20 cellular contexts compared by ENCODE assay signal in the genomic region with DNA sequence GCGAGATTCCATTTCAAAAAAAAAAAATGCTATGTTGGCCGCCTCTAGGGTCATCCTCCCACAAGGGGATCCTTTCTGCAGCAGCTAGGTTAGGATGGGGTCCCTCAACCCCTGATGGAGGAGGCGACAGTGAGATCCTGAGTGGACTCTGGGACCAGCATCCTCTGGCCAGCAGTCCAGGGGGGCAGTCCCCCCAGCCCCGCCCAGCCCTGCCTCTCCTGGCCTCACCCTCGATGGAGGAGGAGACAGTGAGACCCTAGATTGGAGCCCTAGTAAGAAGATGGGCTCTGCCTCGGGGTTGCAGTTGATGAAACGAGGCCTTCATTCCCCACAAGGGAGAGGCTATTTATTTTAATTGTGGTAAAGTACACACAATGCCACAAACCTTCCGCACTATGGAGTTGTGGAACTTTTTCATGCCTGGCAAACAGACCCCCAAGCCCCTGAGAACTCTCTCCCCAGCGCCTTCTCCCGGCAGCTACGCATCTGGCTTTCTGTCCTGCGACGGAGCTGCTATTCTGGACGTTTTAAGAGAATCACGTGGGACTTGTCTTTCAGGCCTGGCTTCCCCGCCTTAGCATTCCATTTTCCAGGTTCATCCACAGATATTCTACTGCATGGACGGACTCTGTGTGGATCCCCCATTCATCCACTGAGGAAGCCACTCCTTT.
"Had no signal": no experiment of that assay in that cellular context is flagged by ENCODE, and none has a peak within 500 bp of the region (broad histone marks: within the 10 kb centered on the region; RNA-seq: fewer than 3 reads in every experiment).

No MANE protein-coding gene starts in this region.

- H3K9me3 ChIP-seq: heart right ventricle, neutrophil, transverse colon had no signal

- DNase-seq: activated CD4-positive, alpha-beta T cell treated with anti-CD3 and anti-CD28 coated beads, Interleukin-2, amount 10 ng/mL, durations not matched to agents 24 days and 14 days; activated CD8-positive, alpha-beta T cell treated with anti-CD3 and anti-CD28 coated beads for 36 hours; activated naive CD4-positive, alpha-beta T cell treated with Interleukin-2 at 50 U/mL for 16 hours; activated naive CD8-positive, alpha-beta T cell treated with anti-CD3 and anti-CD28 coated beads, Interleukin-2, amount 10 ng/mL, durations not matched to agents 7 days and 5 days; activated T-cell treated with anti-CD3 and anti-CD28 coated beads, Interleukin-2, amount 50 U/mL, for 1 hour; brain microvascular endothelial cell; cortex of kidney; erythroblast; heart right ventricle; kidney glomerular epithelial cell; stimulated activated CD4-positive, alpha-beta T cell treated with anti-CD3 and anti-CD28 coated beads, Interleukin-2, amount 100 ng/mL, for 24 hours; T1000; transverse colon had no signal

- H3K4me3 ChIP-seq: heart right ventricle, transverse colon had no signal

- H3K27ac Mint-ChIP-seq: activated CD4-positive, alpha-beta T cell treated with anti-CD3 and anti-CD28 coated beads, Interleukin-2, amount 10 ng/mL, durations not matched to agents 24 days and 14 days; activated CD8-positive, alpha-beta T cell treated with anti-CD3 and anti-CD28 coated beads for 36 hours; activated naive CD8-positive, alpha-beta T cell treated with anti-CD3 and anti-CD28 coated beads, Interleukin-2, amount 10 ng/mL, durations not matched to agents 7 days and 5 days; activated T-helper 2 cell treated with anti-CD3 and anti-CD28 coated beads, Interferon-gamma antibody, Interleukin-2, Interleukin-4, amounts not matched to agents 10 μg/mL and 5 μg/mL and 100 μg/mL, durations not matched to agents 14 hours and 24 hours and 36 hours; naive thymus-derived CD8-positive, alpha-beta T cell; stimulated activated naive CD8-positive, alpha-beta T cell treated with anti-CD3 and anti-CD28 coated beads, Interleukin-15, Interleukin-2, amounts not matched to agents 100 ng/mL and 50 ng/mL, for 24 hours had no signal

- H3K36me3 Mint-ChIP-seq: activated naive CD8-positive, alpha-beta T cell treated with anti-CD3 and anti-CD28 coated beads, Interleukin-2, amount 10 ng/mL, durations not matched to agents 7 days and 5 days; naive thymus-derived CD8-positive, alpha-beta T cell had no signal

- FAIRE-seq: endometrium, frontal cortex had no signal

- H3K9me3 Mint-ChIP-seq: activated CD4-positive, alpha-beta T cell treated with anti-CD3 and anti-CD28 coated beads, Interleukin-2, amount 10 ng/mL, durations not matched to agents 24 days and 14 days; activated CD8-positive, alpha-beta T cell treated with anti-CD3 and anti-CD28 coated beads for 36 hours; activated naive CD8-positive, alpha-beta T cell treated with anti-CD3 and anti-CD28 coated beads, Interleukin-2, amount 10 ng/mL, durations not matched to agents 7 days and 5 days; activated T-helper 2 cell treated with anti-CD3 and anti-CD28 coated beads, Interferon-gamma antibody, Interleukin-2, Interleukin-4, amounts not matched to agents 10 μg/mL and 5 μg/mL and 100 μg/mL, durations not matched to agents 14 hours and 24 hours and 36 hours; central memory CD8-positive, alpha-beta T cell; naive thymus-derived CD8-positive, alpha-beta T cell; stimulated activated naive CD8-positive, alpha-beta T cell treated with anti-CD3 and anti-CD28 coated beads, Interleukin-15, Interleukin-2, amounts not matched to agents 100 ng/mL and 50 ng/mL, for 24 hours had no signal

- H3K27me3 ChIP-seq: brain microvascular endothelial cell, heart right ventricle, transverse colon had no signal

- H3K4me3 Mint-ChIP-seq: activated CD4-positive, alpha-beta T cell treated with anti-CD3 and anti-CD28 coated beads, Interleukin-2, amount 10 ng/mL, durations not matched to agents 24 days and 14 days; activated CD8-positive, alpha-beta T cell treated with anti-CD3 and anti-CD28 coated beads for 36 hours; activated naive CD8-positive, alpha-beta T cell treated with anti-CD3 and anti-CD28 coated beads, Interleukin-2, amount 10 ng/mL, durations not matched to agents 7 days and 5 days; central memory CD8-positive, alpha-beta T cell; naive thymus-derived CD8-positive, alpha-beta T cell; stimulated activated naive CD8-positive, alpha-beta T cell treated with anti-CD3 and anti-CD28 coated beads, Interleukin-15, Interleukin-2, amounts not matched to agents 100 ng/mL and 50 ng/mL, for 24 hours had no signal

- H3K36me3 ChIP-seq: brain microvascular endothelial cell, heart right ventricle, neutrophil, transverse colon had no signal

- H3K27ac ChIP-seq: brain microvascular endothelial cell, heart right ventricle, neutrophil, transverse colon had no signal

- H3K4me1 Mint-ChIP-seq: activated CD4-positive, alpha-beta T cell treated with anti-CD3 and anti-CD28 coated beads, Interleukin-2, amount 10 ng/mL, durations not matched to agents 24 days and 14 days; activated naive CD8-positive, alpha-beta T cell treated with anti-CD3 and anti-CD28 coated beads, Interleukin-2, amount 10 ng/mL, durations not matched to agents 7 days and 5 days; central memory CD8-positive, alpha-beta T cell had no signal

- ATAC-seq: activated CD8-positive, alpha-beta T cell treated with anti-CD3 and anti-CD28 coated beads for 36 hours; heart right ventricle; naive thymus-derived CD8-positive, alpha-beta T cell had no signal

- H3K27me3 Mint-ChIP-seq: activated CD4-positive, alpha-beta T cell treated with anti-CD3 and anti-CD28 coated beads, Interleukin-2, amount 10 ng/mL, durations not matched to agents 24 days and 14 days; activated CD8-positive, alpha-beta T cell treated with anti-CD3 and anti-CD28 coated beads for 36 hours; activated naive CD8-positive, alpha-beta T cell treated with anti-CD3 and anti-CD28 coated beads, Interleukin-2, amount 10 ng/mL, durations not matched to agents 7 days and 5 days; central memory CD8-positive, alpha-beta T cell; naive thymus-derived CD8-positive, alpha-beta T cell; stimulated activated naive CD8-positive, alpha-beta T cell treated with anti-CD3 and anti-CD28 coated beads, Interleukin-15, Interleukin-2, amounts not matched to agents 100 ng/mL and 50 ng/mL, for 24 hours had no signal
